In the genomic region with DNA sequence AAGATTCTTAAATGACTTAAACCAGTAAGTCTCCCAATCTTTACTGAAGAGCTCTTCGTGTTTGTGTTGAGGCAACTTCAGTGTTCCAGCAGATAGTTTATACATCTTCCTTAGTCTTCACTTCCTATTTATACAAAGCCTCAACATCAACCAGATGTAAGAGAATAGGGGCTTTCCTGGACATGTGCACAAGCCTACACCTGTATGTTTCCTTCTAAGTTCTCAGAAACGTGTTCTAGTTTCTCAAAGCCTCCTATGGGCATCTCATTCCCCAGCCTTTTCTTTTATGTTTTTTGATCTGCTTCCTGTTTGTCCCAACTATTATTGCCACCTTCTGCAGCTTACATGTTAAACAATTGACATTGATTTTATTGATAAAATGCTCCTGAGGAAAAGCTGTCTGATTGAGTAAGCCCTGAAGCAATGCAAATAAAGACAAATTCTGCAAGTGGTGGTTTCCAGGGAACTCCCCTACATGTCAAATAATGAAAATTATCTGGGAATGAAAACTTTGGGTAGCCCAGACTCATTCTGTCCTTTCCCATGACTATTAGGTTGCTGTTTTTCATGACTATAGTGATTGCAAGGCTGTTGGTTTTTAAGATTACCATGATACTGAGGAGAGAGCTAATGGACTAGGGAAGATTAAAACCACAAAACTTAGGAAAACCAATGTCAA, we compare ENCODE assay signal across 12 cellular contexts.
A peak's percentile ranks its signal among the peaks of the same experiment; 100 is the strongest.
DNase-seq lines count a peak whose midpoint lies in the region; ATAC-seq and TF ChIP-seq lines count a peak whose summit lies in the region.
"Had no signal": no experiment of that assay in that cellular context is flagged by ENCODE, and none has a peak within 500 bp of the region (broad histone marks: within the 10 kb centered on the region; RNA-seq: fewer than 3 reads in every experiment).

No MANE protein-coding gene starts in this region.

- H3K9me3 ChIP-seq in stomach (peaks cover 0 to 17% (median 0%) of the 10 kb centered on the region in 4 donors), lower lobe of right lung (no peaks in the 10 kb centered on the region)
- H3K9me3 ChIP-seq: suprapubic skin had no signal

- no peak for TF ChIP-seq CTCF in natural killer cell (IDR thresholded peaks at IDR 0.05)
- no peak for TF ChIP-seq CTCF in stomach (IDR thresholded peaks at IDR 0.05)
- TF ChIP-seq CTCF in lower lobe of right lung (IDR thresholded peaks at IDR 0.05): no peak

- intact Hi-C loops in natural killer cell (cut with micrococcal nuclease) (no loop called here), stomach (cut with DNase I; ENCODE audit: low total_unique reads) (no loop called here), lower lobe of right lung (cut with DNase I) (no loop called here)

- H3K4me3 ChIP-seq in stomach (no peak overlapping the region), lower lobe of right lung (no peak overlapping the region)
- H3K4me3 ChIP-seq: cardiac muscle cell, suprapubic skin had no signal

- H3K36me3 Mint-ChIP-seq in natural killer cell treated with Interleukin-12 subunit alpha and Interleukin-12 subunit beta and Interleukin-15 and Interleukin-18, amount 100 ng/mL, for 72 hours: peaks cover 21% of the 10 kb centered on the region
- peaks cover 16% of the 10 kb centered on the region for H3K36me3 Mint-ChIP-seq in natural killer cell

- DNase-seq in natural killer cell treated with Interleukin-12 subunit alpha and Interleukin-12 subunit beta and Interleukin-15 and Interleukin-18, amount 100 ng/mL, for 72 hours (ENCODE audit: low spot score): no peak
- DNase-seq in natural killer cell: no peak
- DNase-seq in stomach: no peak
- DNase-seq in SW480 (ENCODE audit: low spot score): no peak
- DNase-seq in AG08395 (ENCODE audit: low spot score): no peak
- DNase-seq in lower lobe of right lung: no peak
- DNase-seq: activated CD8-positive, alpha-beta memory T cell treated with anti-CD3 and anti-CD28 coated beads for 24 hours; NCI-H2081 had no signal

- no peaks in the 10 kb centered on the region for H3K4me1 ChIP-seq in stomach
- no peaks in the 10 kb centered on the region for H3K4me1 ChIP-seq in lower lobe of right lung

- no peak for TF ChIP-seq POLR2A in stomach (IDR thresholded peaks at IDR 0.05)

- peaks cover 0 to 5% of the 10 kb centered on the region in 2 donors for H3K27me3 Mint-ChIP-seq in natural killer cell treated with Interleukin-12 subunit alpha and Interleukin-12 subunit beta and Interleukin-15 and Interleukin-18, amount 100 ng/mL, for 72 hours
- peaks cover 3 to 5% of the 10 kb centered on the region in 2 donors for H3K27me3 Mint-ChIP-seq in natural killer cell (ENCODE audit: low read depth in 2 of 2)

- ATAC-seq in natural killer cell treated with Interleukin-12 subunit alpha and Interleukin-12 subunit beta and Interleukin-15 and Interleukin-18, amount 100 ng/mL, for 72 hours: no peak
- ATAC-seq in natural killer cell (no peak), HG02588 (IDR thresholded peaks at IDR 0.05; ENCODE audit: unreplicated experiment) (peak; percentile 63), HG03520 (IDR thresholded peaks at IDR 0.05; ENCODE audit: unreplicated experiment) (peak; percentile 66), lower lobe of right lung (no peak)

- H3K4me3 Mint-ChIP-seq in natural killer cell treated with Interleukin-12 subunit alpha and Interleukin-12 subunit beta and Interleukin-15 and Interleukin-18, amount 100 ng/mL, for 72 hours: peak overlapping the region; percentile 42
- H3K4me3 Mint-ChIP-seq in natural killer cell: no peak overlapping the region

- H3K4me1 Mint-ChIP-seq in natural killer cell treated with Interleukin-12 subunit alpha and Interleukin-12 subunit beta and Interleukin-15 and Interleukin-18, amount 100 ng/mL, for 72 hours (ENCODE audit: low read depth in 2 of 2): peaks cover 10 to 15% of the 10 kb centered on the region in 2 donors
- H3K4me1 Mint-ChIP-seq in natural killer cell: peaks cover 0 to 10% of the 10 kb centered on the region in 2 donors

- peaks cover 24% of the 10 kb centered on the region for H3K9me3 Mint-ChIP-seq in natural killer cell treated with Interleukin-12 subunit alpha and Interleukin-12 subunit beta and Interleukin-15 and Interleukin-18, amount 100 ng/mL, for 72 hours
- H3K9me3 Mint-ChIP-seq in natural killer cell: peaks cover 6 to 12% of the 10 kb centered on the region in 2 donors

- H3K36me3 ChIP-seq in stomach (no peaks in the 10 kb centered on the region), lower lobe of right lung (no peaks in the 10 kb centered on the region)
- H3K36me3 ChIP-seq: cardiac muscle cell, suprapubic skin had no signal

- H3K27ac ChIP-seq in stomach: peak overlapping the region in 3 of 5 donors; percentile 13 to 78 (median 72)
- H3K27ac ChIP-seq in lower lobe of right lung: no peak overlapping the region
- H3K27ac ChIP-seq: cardiac muscle cell, suprapubic skin had no signal

- no peak for TF ChIP-seq EP300 in stomach (IDR thresholded peaks at IDR 0.05)

- H3K27ac Mint-ChIP-seq in natural killer cell treated with Interleukin-12 subunit alpha and Interleukin-12 subunit beta and Interleukin-15 and Interleukin-18, amount 100 ng/mL, for 72 hours: peak overlapping the region; percentile 34 to 85
- H3K27ac Mint-ChIP-seq in natural killer cell: no peak overlapping the region

- 54 to 75% (median 60%) methylated on average over 2 of the region's 2 CpGs for WGBS in stomach, 5 donors

- H3K27me3 ChIP-seq in stomach (no peaks in the 10 kb centered on the region), lower lobe of right lung (ENCODE audit: low read depth) (no peaks in the 10 kb centered on the region)
- H3K27me3 ChIP-seq: cardiac muscle cell, suprapubic skin had no signal

Comparison
In these comparisons a context has a peak if more than half of its experiments do, and no peak if none do; other contexts are left out.
1. H3K27ac Mint-ChIP-seq: peak in natural killer cell treated with Interleukin-12 subunit alpha and Interleukin-12 subunit beta and Interleukin-15 and Interleukin-18, amount 100 ng/mL, for 72 hours (2 of 2); none in natural killer cell (0 of 2).
2. ATAC-seq: peak in HG02588 (single experiment) and HG03520 (single experiment); none in natural killer cell treated with Interleukin-12 subunit alpha and Interleukin-12 subunit beta and Interleukin-15 and Interleukin-18, amount 100 ng/mL, for 72 hours (0 of 2), natural killer cell (0 of 3) and lower lobe of right lung (0 of 2).